ENCODE assay signal across 22 cellular contexts in genomic region chr3:134576831-134577230, GRCh38.
DNase-seq lines count a peak whose midpoint lies in the region; ATAC-seq and TF ChIP-seq lines count a peak whose summit lies in the region.
"Had no signal": no experiment of that assay in that cellular context is flagged by ENCODE, and none has a peak within 500 bp of the region (broad histone marks: within the 10 kb centered on the region; RNA-seq: fewer than 3 reads in every experiment).

No MANE protein-coding gene starts in this region.

- H3K4me3 Mint-ChIP-seq in memory B cell (no peak overlapping the region), nephron progenitor cell (no peak overlapping the region), osteocyte (ENCODE audit: unreplicated experiment) (no peak overlapping the region)
- H3K4me3 Mint-ChIP-seq: CD14-positive monocyte; CD4-positive, alpha-beta T cell; CD8-positive, alpha-beta memory T cell; GM23338; H9 had no signal

- H3K9me3 Mint-ChIP-seq in memory B cell (peaks cover 7% of the 10 kb centered on the region), nephron progenitor cell (peaks cover 44% of the 10 kb centered on the region), osteocyte (ENCODE audit: unreplicated experiment) (peaks cover 16% of the 10 kb centered on the region)

- H3K79me2 ChIP-seq in hepatocyte, result no peaks in the 10 kb centered on the region

- peak overlapping the region; percentile 6 for H3K27ac Mint-ChIP-seq in memory B cell
- peak overlapping the region; percentile 85 for H3K27ac Mint-ChIP-seq in nephron progenitor cell
- H3K27ac Mint-ChIP-seq in osteocyte (ENCODE audit: unreplicated experiment), result no peak overlapping the region
- H3K27ac Mint-ChIP-seq: CD14-positive monocyte; CD4-positive, alpha-beta T cell; CD8-positive, alpha-beta memory T cell; GM23338 had no signal

- peaks cover 4% of the 10 kb centered on the region for H3K9me3 ChIP-seq in hepatocyte (ENCODE audit: low read depth)
- H3K9me3 ChIP-seq: A549, BE2C had no signal

- no peak for ATAC-seq in memory B cell (ENCODE audit: low read depth)
- ATAC-seq: A549, GM12878, GM23338, HCT116 had no signal

- no peaks in the 10 kb centered on the region for H3K4me1 ChIP-seq in hepatocyte (ENCODE audit: insufficient read depth)
- H3K4me1 ChIP-seq: A549; BE2C; BLaER1 treated with 17β-estradiol and CSF1 and Interleukin-3, amounts not matched to agents 10 nM and 100 nM had no signal

- DNase-seq in hepatocyte (ENCODE audit: low spot score) (no peak), memory B cell (ENCODE audit: low spot score in 2 of 2) (no peak), nephron progenitor cell (no peak), nucleus accumbens (lab: John Stamatoyannopoulos, UW) (no peak), osteocyte (ENCODE audit: extremely low spot score, unreplicated experiment) (no peak), cerebellar nuclear complex (lab: John Stamatoyannopoulos, UW) (no peak), COR-L47 (lab: John Stamatoyannopoulos, UW) (no peak)
- DNase-seq: 8988T; ACHN; AML-193; BE2C; CD4-positive, alpha-beta T cell; CD8-positive, alpha-beta memory T cell; DMS153; DND-41; H9 had no signal

- no peaks in the 10 kb centered on the region for H3K36me3 ChIP-seq in hepatocyte (replicated peaks; ENCODE audit: insufficient read depth, low read depth)
- H3K36me3 ChIP-seq: BE2C; BLaER1 treated with 17β-estradiol and CSF1 and Interleukin-3, amounts not matched to agents 10 nM and 100 nM had no signal

- H3K4me1 Mint-ChIP-seq in memory B cell, result no peaks in the 10 kb centered on the region
- peaks cover 17% of the 10 kb centered on the region for H3K4me1 Mint-ChIP-seq in nephron progenitor cell
- no peaks in the 10 kb centered on the region for H3K4me1 Mint-ChIP-seq in osteocyte (ENCODE audit: unreplicated experiment)
- H3K4me1 Mint-ChIP-seq: CD14-positive monocyte; CD8-positive, alpha-beta memory T cell had no signal

- H3K4me2 ChIP-seq in hepatocyte, result no peak overlapping the region
- H3K4me2 ChIP-seq: A549; BLaER1 treated with 17β-estradiol and CSF1 and Interleukin-3, amounts not matched to agents 10 nM and 100 nM; GM23338 had no signal

- H3K36me3 Mint-ChIP-seq in memory B cell (peaks cover 5% of the 10 kb centered on the region), nephron progenitor cell (ENCODE audit: low read depth) (peaks cover 29% of the 10 kb centered on the region), osteocyte (ENCODE audit: unreplicated experiment) (peaks cover 1% of the 10 kb centered on the region)

- 87% methylated on average over 3 of the region's 3 CpGs for WGBS in hepatocyte (ENCODE audit: low lambda C conversion rate, missing lambda C conversion rate)

- TF ChIP-seq CTCF in hepatocyte (IDR thresholded peaks at IDR 0.05; ENCODE audit: poor library complexity) (no peak), nephron progenitor cell (IDR thresholded peaks at IDR 0.05) (no peak), osteocyte (IDR thresholded peaks at IDR 0.05) (no peak)

- peak overlapping the region; percentile 26 for H3K27ac ChIP-seq in hepatocyte
- H3K27ac ChIP-seq: A549; BLaER1 treated with 17β-estradiol and CSF1 and Interleukin-3, amounts not matched to agents 10 nM and 100 nM had no signal

- no peaks in the 10 kb centered on the region for H3K9me2 ChIP-seq in hepatocyte (replicated peaks; ENCODE audit: insufficient read depth)

- H3K27me3 ChIP-seq in hepatocyte, result no peaks in the 10 kb centered on the region
- H3K27me3 ChIP-seq: BE2C; BLaER1 treated with 17β-estradiol and CSF1 and Interleukin-3, amounts not matched to agents 10 nM and 100 nM had no signal

- no peaks in the 10 kb centered on the region for H4K20me1 ChIP-seq in hepatocyte (ENCODE audit: insufficient read depth, poor library complexity, severe bottlenecking)
- H4K20me1 ChIP-seq: BLaER1 treated with 17β-estradiol and CSF1 and Interleukin-3, amounts not matched to agents 10 nM and 100 nM had no signal

- H3K27me3 Mint-ChIP-seq in memory B cell (no peaks in the 10 kb centered on the region), nephron progenitor cell (ENCODE audit: low read depth, poor library complexity) (no peaks in the 10 kb centered on the region), osteocyte (ENCODE audit: unreplicated experiment) (no peaks in the 10 kb centered on the region)
- H3K27me3 Mint-ChIP-seq: CD4-positive, alpha-beta T cell had no signal

- no peak overlapping the region for H3K4me3 ChIP-seq in hepatocyte
- H3K4me3 ChIP-seq: A549; BLaER1 treated with 17β-estradiol and CSF1 and Interleukin-3, amounts not matched to agents 10 nM and 100 nM; GM12878; GM23338 had no signal

- no peak overlapping the region for H2AFZ ChIP-seq in hepatocyte
- H2AFZ ChIP-seq: GM23338 had no signal
